1 cellular context compared by ENCODE assay signal in genomic region chr11:883527-883926, GRCh38.
TF ChIP-seq lines count a peak whose summit lies in the region.

No MANE protein-coding gene starts in this region.

TF ChIP-seq in HepG2, 621 proteins besides CTCF, POLR2A, EP300 and RAD21:
- TF ChIP-seq NKX3-1 (CRISPR knock-in tag; IDR thresholded peaks at IDR 0.05) (no peak), AGO2 (optimal IDR thresholded peaks at IDR 0.05; ENCODE audit: low read depth, low read length) (peak; percentile 32)
